ENCODE assay signal across 8 cellular contexts in genomic region chr15:43777293-43777819, GRCh38. TPM values are rescaled to one million over a fixed set of nuclear protein-coding genes. Genes with fewer than 3 reads are reported as not detected.
A peak's percentile ranks its signal among the peaks of the same experiment; 100 is the strongest.
DNase-seq lines count a peak whose midpoint lies in the region; ATAC-seq and TF ChIP-seq lines count a peak whose summit lies in the region.

No MANE protein-coding gene starts in this region.

- ATAC-seq in left ventricle myocardium superior = peak; percentile 84

- peak overlapping the region; percentile 92 for H3K27ac ChIP-seq in HEK293 (ENCODE audit: extremely low read depth, low read depth, low read length)

- H3K27me3 ChIP-seq in adipocyte (replicated peaks; ENCODE audit: control insufficient read depth, insufficient read depth, low read length) = no peaks in the 10 kb centered on the region

- H3K9ac ChIP-seq in adipocyte (ENCODE audit: low read length) = peak overlapping the region; percentile 82

- H3K36me3 ChIP-seq in HEK293 (ENCODE audit: control insufficient read depth in 2 of 2, insufficient read depth in 1 of 2, low read length in 2 of 2) (peaks cover 13 to 19% of the 10 kb centered on the region in 2 experiments), adipocyte (ENCODE audit: control insufficient read depth, insufficient read depth, low read length, severe bottlenecking) (peaks cover 16% of the 10 kb centered on the region)

- intact Hi-C loops in left ventricle myocardium superior (cut with micrococcal nuclease) = no loop called here

- peak overlapping the region; percentile 45 for H3K4me3 ChIP-seq in HEK293 (ENCODE audit: low read depth, low read length)
- H3K4me3 ChIP-seq in adipocyte (ENCODE audit: low read length) = peak overlapping the region; percentile 92
- H3K4me3 ChIP-seq in retinal pigment epithelial cell (ENCODE audit: low read length) = peak overlapping the region; percentile 55

- H3K9me3 ChIP-seq in HEK293 (ENCODE audit: control insufficient read depth, insufficient read depth, low read depth, low read length) (no peaks in the 10 kb centered on the region), adipocyte (ENCODE audit: control insufficient read depth, low read length) (no peaks in the 10 kb centered on the region)

- DNase-seq in GM03348 (ENCODE audit: low spot score) (peak; percentile 85), NAMALWA (ENCODE audit: low spot score) (peak; percentile 94), SW480 (ENCODE audit: low spot score) (peak; percentile 64), adipocyte (ENCODE audit: low read depth) (peak; percentile 91), left ventricle myocardium superior (peak; percentile 81), retinal pigment epithelial cell (ENCODE audit: low read depth) (no peak), cortex of kidney (lab: John Stamatoyannopoulos, UW) (no peak)

- POLR2A ChIA-PET in HEK293 (lab: Yijun Ruan, JAX) = interaction anchor here (0.5 to 2.0 kb wide), 10 partner anchors 10 to 647 kb away, joined by 3 to 8 read pairs (median 3); partner anchors contain the start of genes FRMD5, HYPK, MFAP1 and SERF2

- H3K4me1 ChIP-seq in HEK293 (ENCODE audit: control insufficient read depth, insufficient read depth, low read length) (peaks cover 5% of the 10 kb centered on the region; the same call in 1 of the 2 replicates), adipocyte (ENCODE audit: control insufficient read depth, insufficient read depth, low read length) (peaks cover 11% of the 10 kb centered on the region)

- TF ChIP-seq CTCF in HEK293 (tag by site-specific recombination; IDR thresholded peaks at IDR 0.05) (peak; percentile 87), retinal pigment epithelial cell (conservative IDR thresholded peaks at IDR 0.05; ENCODE audit: low read depth, low read length) (peak; percentile 80)

- CTCF ChIA-PET in HEK293 (lab: Yijun Ruan, JAX) = interaction anchor here (0.5 to 1.9 kb wide), 8 partner anchors 12 to 344 kb away, joined by 3 to 7 read pairs (median 4); no protein-coding TSS in a partner anchor

TF ChIP-seq in HEK293, 187 proteins besides CTCF, POLR2A, EP300 and RAD21 (continues in another document):
- no peak for TF ChIP-seq EGR2 (tag by site-specific recombination; IDR thresholded peaks at IDR 0.05; ENCODE audit: low read depth)
- no peak; the same call in 1 of the 2 replicates for TF ChIP-seq ZNF561 (tag by site-specific recombination; IDR thresholded peaks at IDR 0.05; ENCODE audit: borderline replicate concordance)
- TF ChIP-seq ELK4 (IDR thresholded peaks at IDR 0.05; ENCODE audit: borderline replicate concordance, low read depth, low read length) = no peak
- TF ChIP-seq TRIM28 (IDR thresholded peaks at IDR 0.05; ENCODE audit: borderline replicate concordance, low read length) = no peak
- no peak for TF ChIP-seq ZNF223 (tag by site-specific recombination; IDR thresholded peaks at IDR 0.05)
- no peak for TF ChIP-seq ZNF211 (tag by site-specific recombination; IDR thresholded peaks at IDR 0.05; ENCODE audit: low read depth)
- TF ChIP-seq MEIS1 (CRISPR knock-in tag; IDR thresholded peaks at IDR 0.05; ENCODE audit: borderline replicate concordance) = no peak
- no peak for TF ChIP-seq ZNF112 (tag by site-specific recombination; IDR thresholded peaks at IDR 0.05)
- TF ChIP-seq ZNF133 (tag by site-specific recombination; IDR thresholded peaks at IDR 0.05) = no peak
- TF ChIP-seq SP2 (tag by site-specific recombination; IDR thresholded peaks at IDR 0.05) = peak; percentile 69
- no peak for TF ChIP-seq ZNF404 (tag by site-specific recombination; IDR thresholded peaks at IDR 0.05)
- TF ChIP-seq ZSCAN30 (tag by site-specific recombination; IDR thresholded peaks at IDR 0.05) = peak; percentile 90
- no peak for TF ChIP-seq ZFP3 (tag by site-specific recombination; IDR thresholded peaks at IDR 0.05; ENCODE audit: low read depth)
- TF ChIP-seq, protein P1, sequence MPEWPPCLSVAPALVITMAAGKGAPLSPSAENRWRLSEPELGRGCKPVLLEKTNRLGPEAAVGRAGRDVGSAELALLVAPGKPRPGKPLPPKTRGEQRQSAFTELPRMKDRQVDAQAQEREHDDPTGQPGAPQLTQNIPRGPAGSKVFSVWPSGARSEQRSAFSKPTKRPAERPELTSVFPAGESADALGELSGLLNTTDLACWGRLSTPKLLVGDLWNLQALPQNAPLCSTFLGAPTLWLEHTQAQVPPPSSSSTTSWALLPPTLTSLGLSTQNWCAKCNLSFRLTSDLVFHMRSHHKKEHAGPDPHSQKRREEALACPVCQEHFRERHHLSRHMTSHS (tag by site-specific recombination; IDR thresholded peaks at IDR 0.05) = no peak
- TF ChIP-seq ZNF548 (tag by site-specific recombination; IDR thresholded peaks at IDR 0.05) = no peak
- TF ChIP-seq ZSCAN16 (tag by site-specific recombination; IDR thresholded peaks at IDR 0.05) = no peak
- TF ChIP-seq, protein P2, sequence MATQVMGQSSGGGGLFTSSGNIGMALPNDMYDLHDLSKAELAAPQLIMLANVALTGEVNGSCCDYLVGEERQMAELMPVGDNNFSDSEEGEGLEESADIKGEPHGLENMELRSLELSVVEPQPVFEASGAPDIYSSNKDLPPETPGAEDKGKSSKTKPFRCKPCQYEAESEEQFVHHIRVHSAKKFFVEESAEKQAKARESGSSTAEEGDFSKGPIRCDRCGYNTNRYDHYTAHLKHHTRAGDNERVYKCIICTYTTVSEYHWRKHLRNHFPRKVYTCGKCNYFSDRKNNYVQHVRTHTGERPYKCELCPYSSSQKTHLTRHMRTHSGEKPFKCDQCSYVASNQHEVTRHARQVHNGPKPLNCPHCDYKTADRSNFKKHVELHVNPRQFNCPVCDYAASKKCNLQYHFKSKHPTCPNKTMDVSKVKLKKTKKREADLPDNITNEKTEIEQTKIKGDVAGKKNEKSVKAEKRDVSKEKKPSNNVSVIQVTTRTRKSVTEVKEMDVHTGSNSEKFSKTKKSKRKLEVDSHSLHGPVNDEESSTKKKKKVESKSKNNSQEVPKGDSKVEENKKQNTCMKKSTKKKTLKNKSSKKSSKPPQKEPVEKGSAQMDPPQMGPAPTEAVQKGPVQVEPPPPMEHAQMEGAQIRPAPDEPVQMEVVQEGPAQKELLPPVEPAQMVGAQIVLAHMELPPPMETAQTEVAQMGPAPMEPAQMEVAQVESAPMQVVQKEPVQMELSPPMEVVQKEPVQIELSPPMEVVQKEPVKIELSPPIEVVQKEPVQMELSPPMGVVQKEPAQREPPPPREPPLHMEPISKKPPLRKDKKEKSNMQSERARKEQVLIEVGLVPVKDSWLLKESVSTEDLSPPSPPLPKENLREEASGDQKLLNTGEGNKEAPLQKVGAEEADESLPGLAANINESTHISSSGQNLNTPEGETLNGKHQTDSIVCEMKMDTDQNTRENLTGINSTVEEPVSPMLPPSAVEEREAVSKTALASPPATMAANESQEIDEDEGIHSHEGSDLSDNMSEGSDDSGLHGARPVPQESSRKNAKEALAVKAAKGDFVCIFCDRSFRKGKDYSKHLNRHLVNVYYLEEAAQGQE (tag by site-specific recombination; IDR thresholded peaks at IDR 0.05) = 0 out of 2 replicates have a peak, but pooled peaks have one; percentile 32
- TF ChIP-seq SETDB1 (IDR thresholded peaks at IDR 0.05; ENCODE audit: insufficient read length, low read length) = no peak
- TF ChIP-seq ZNF560 (tag by site-specific recombination; IDR thresholded peaks at IDR 0.05; ENCODE audit: borderline replicate concordance) = no peak
- no peak for TF ChIP-seq HOXC10 (CRISPR knock-in tag; IDR thresholded peaks at IDR 0.05)
- TF ChIP-seq ZNF704 (tag by site-specific recombination; IDR thresholded peaks at IDR 0.05) = no peak
- TF ChIP-seq BCL11A (tag by site-specific recombination; IDR thresholded peaks at IDR 0.05; ENCODE audit: low read depth) = no peak
- peak; percentile 9; the same call in 1 of the 2 replicates for TF ChIP-seq PATZ1 (tag by site-specific recombination; IDR thresholded peaks at IDR 0.05)
- no peak for TF ChIP-seq ZNF416 (tag by site-specific recombination; IDR thresholded peaks at IDR 0.05)

RNA-seq across cellular contexts. Expression of gene ELL3, which starts 0.6 kb away (rescaled TPM):
- 1.3 TPM for total RNA-seq in left ventricle myocardium superior

RNA-seq across cellular contexts. Expression of gene SERF2, which starts 14.8 kb away (rescaled TPM):
- total RNA-seq in left ventricle myocardium superior = 1,014 TPM

RNA-seq across cellular contexts. Expression of gene SERINC4, which starts 22.7 kb away (rescaled TPM):
- total RNA-seq in left ventricle myocardium superior = not detected

RNA-seq across cellular contexts. Expression of gene HYPK, which starts 23.0 kb away (rescaled TPM):
- total RNA-seq in left ventricle myocardium superior = 12.3 TPM

RNA-seq across cellular contexts. Expression of gene PDIA3, which starts 31.1 kb away (rescaled TPM):
- 152 TPM for total RNA-seq in left ventricle myocardium superior

Comparison
In these comparisons a context has a peak if more than half of its experiments do, and no peak if none do; other contexts are left out.
1. DNase-seq: peak in GM03348 (single experiment), NAMALWA (single experiment), SW480 (single experiment), adipocyte (single experiment) and left ventricle myocardium superior (single experiment); none in retinal pigment epithelial cell (single experiment) and cortex of kidney (single experiment).
2. Peak in every context shown above with its lines, with median percentiles within 50 percentile points of each other: H3K4me3 ChIP-seq.